Comparison of ENCODE assay signal across 11 cellular contexts in genomic region chr22:48849963-48850657, GRCh38.
"Had no signal": no experiment of that assay in that cellular context is flagged by ENCODE, and none has a peak within 500 bp of the region (broad histone marks: within the 10 kb centered on the region; RNA-seq: fewer than 3 reads in every experiment).

No MANE protein-coding gene starts in this region.

- H3K27ac ChIP-seq: WERI-Rb-1 had no signal

- H3K36me3 ChIP-seq: WERI-Rb-1 had no signal

- H3K4me3 ChIP-seq: lung had no signal

- DNase-seq: activated CD4-positive, alpha-beta T cell treated with anti-CD3 and anti-CD28 coated beads for 48 hours; amygdala; hypothalamus; midbrain; stimulated activated CD4-positive, alpha-beta T cell treated with anti-CD3 and anti-CD28 coated beads, Interleukin-2, amount 100 ng/mL, for 24 hours; stimulated activated naive CD4-positive, alpha-beta T cell treated with Interleukin-2 at 50 U/mL for 16 hours; T1000; trophoblast cell; WERI-Rb-1 had no signal

- ATAC-seq: activated naive CD4-positive, alpha-beta T cell treated with anti-CD3 and anti-CD28 coated beads, Interleukin-2, amount 50 U/mL, for 72 hours had no signal
